Comparison of ENCODE assay signal across 15 cellular contexts in genomic region chr1:101262060-101262459, GRCh38. TPM values are rescaled to one million over a fixed set of nuclear protein-coding genes. Genes with fewer than 3 reads are reported as not detected.
DNase-seq lines count a peak whose midpoint lies in the region; ATAC-seq and TF ChIP-seq lines count a peak whose summit lies in the region.
"Had no signal": no experiment of that assay in that cellular context is flagged by ENCODE, and none has a peak within 500 bp of the region (broad histone marks: within the 10 kb centered on the region; RNA-seq: fewer than 3 reads in every experiment).

No MANE protein-coding gene starts in this region.

- H3K4ac ChIP-seq in mesenchymal stem cell (ENCODE audit: low read depth in 1 of 2, low read length in 2 of 2) = no peak overlapping the region

- DNase-seq in heart right ventricle (no peak), right atrium auricular region (ENCODE audit: low spot score) (no peak), mesenchymal stem cell (no peak), type B pancreatic cell (ENCODE audit: extremely low spot score, unreplicated experiment) (no peak), NCI-H146 treated with DMSO at 0.1 percent for 48 hours (lab: John Stamatoyannopoulos, UW; ENCODE audit: unreplicated experiment) (no peak), AG20443 (ENCODE audit: low spot score) (no peak)
- DNase-seq in activated naive CD4-positive, alpha-beta T cell treated with anti-CD3 and anti-CD28 coated beads, Interleukin-2, amount 50 U/mL, for 72 hours (ENCODE audit: low spot score in 2 of 2) = no peak
- DNase-seq: activated CD4-positive, alpha-beta T cell treated with anti-CD3 and anti-CD28 coated beads for 1 hour; effector CD4-positive, alpha-beta T cell; IMR-90; NCI-H187; NCI-H82; SJCRH30; stimulated activated CD4-positive, alpha-beta T cell treated with anti-CD3 and anti-CD28 coated beads, Interleukin-4, amount 100 ng/mL, for 4 hours had no signal

- no peak overlapping the region for H3K4me2 ChIP-seq in mesenchymal stem cell (ENCODE audit: low read length, poor library complexity, severe bottlenecking)

- no peak overlapping the region for H2AK5ac ChIP-seq in mesenchymal stem cell (ENCODE audit: low read length, severe bottlenecking)

- H3K9me3 Mint-ChIP-seq in activated naive CD4-positive, alpha-beta T cell treated with anti-CD3 and anti-CD28 coated beads, Interleukin-2, amount 50 U/mL, for 72 hours = peaks cover 0 to 11% of the 10 kb centered on the region in 2 donors
- H3K9me3 Mint-ChIP-seq in type B pancreatic cell = peaks cover 4% of the 10 kb centered on the region

- H3K36me3 ChIP-seq in heart right ventricle = no peaks in the 10 kb centered on the region
- H3K36me3 ChIP-seq in right atrium auricular region = no peaks in the 10 kb centered on the region
- no peaks in the 10 kb centered on the region for H3K36me3 ChIP-seq in mesenchymal stem cell (ENCODE audit: control insufficient read depth in 1 of 2, insufficient read depth in 2 of 2, low read depth in 1 of 2, low read length in 2 of 2)
- H3K36me3 ChIP-seq: SJCRH30 had no signal

- no peak overlapping the region for H4K8ac ChIP-seq in mesenchymal stem cell (ENCODE audit: low read length)

- H2BK5ac ChIP-seq in mesenchymal stem cell (ENCODE audit: low read depth, low read length, poor library complexity, severe bottlenecking) = no peak overlapping the region

- TF ChIP-seq CTCF in heart right ventricle (IDR thresholded peaks at IDR 0.05) (no peak), right atrium auricular region (IDR thresholded peaks at IDR 0.05) (no peak), type B pancreatic cell (conservative IDR thresholded peaks at IDR 0.05) (no peak)

- 60 to 79% methylated on average over 4 of the region's 4 CpGs for WGBS in heart right ventricle, 2 donors
- 100% methylated on average over 3 of the region's 4 CpGs for WGBS in mesenchymal stem cell

- H3K14ac ChIP-seq in mesenchymal stem cell (ENCODE audit: low read length in 2 of 2) = no peak overlapping the region

- no peak overlapping the region for H2AFZ ChIP-seq in mesenchymal stem cell (ENCODE audit: low read depth, low read length)

- no peak overlapping the region for H2BK12ac ChIP-seq in mesenchymal stem cell (ENCODE audit: low read length in 2 of 2)

- H3K9me3 ChIP-seq in heart right ventricle (no peaks in the 10 kb centered on the region), right atrium auricular region (no peaks in the 10 kb centered on the region), mesenchymal stem cell (ENCODE audit: control insufficient read depth, low read length) (no peaks in the 10 kb centered on the region)
- H3K9me3 ChIP-seq: SJCRH30 had no signal

- H2BK120ac ChIP-seq in mesenchymal stem cell (ENCODE audit: low read depth, low read length) = no peak overlapping the region

- no peaks in the 10 kb centered on the region for H3K79me1 ChIP-seq in mesenchymal stem cell (replicated peaks; ENCODE audit: low read length, poor library complexity, severe bottlenecking)

- no peak overlapping the region for H4K91ac ChIP-seq in mesenchymal stem cell (ENCODE audit: low read length)

- H3K27ac Mint-ChIP-seq in activated naive CD4-positive, alpha-beta T cell treated with anti-CD3 and anti-CD28 coated beads, Interleukin-2, amount 50 U/mL, for 72 hours = peak overlapping the region; percentile 63 to 71
- H3K27ac Mint-ChIP-seq in type B pancreatic cell = peak overlapping the region; percentile 68

- H3K4me1 ChIP-seq in heart right ventricle = peaks cover 0 to 87% (median 40%) of the 10 kb centered on the region in 9 donors
- peaks cover 0 to 15% of the 10 kb centered on the region in 2 donors for H3K4me1 ChIP-seq in right atrium auricular region
- no peaks in the 10 kb centered on the region for H3K4me1 ChIP-seq in mesenchymal stem cell (ENCODE audit: control insufficient read depth, insufficient read depth, low read depth, low read length)

- no peak overlapping the region for H2BK15ac ChIP-seq in mesenchymal stem cell (ENCODE audit: low read depth, poor library complexity, severe bottlenecking)

- H3K36me3 Mint-ChIP-seq in activated naive CD4-positive, alpha-beta T cell treated with anti-CD3 and anti-CD28 coated beads, Interleukin-2, amount 50 U/mL, for 72 hours = peaks cover 0 to 14% of the 10 kb centered on the region in 2 donors
- H3K36me3 Mint-ChIP-seq in type B pancreatic cell = no peaks in the 10 kb centered on the region

- H3K27me3 ChIP-seq in heart right ventricle = no peaks in the 10 kb centered on the region
- no peaks in the 10 kb centered on the region for H3K27me3 ChIP-seq in right atrium auricular region
- no peaks in the 10 kb centered on the region for H3K27me3 ChIP-seq in mesenchymal stem cell (ENCODE audit: control insufficient read depth in 1 of 2, insufficient read depth in 1 of 2, low read length in 2 of 2)
- H3K27me3 ChIP-seq: SJCRH30 had no signal

- no peaks in the 10 kb centered on the region for H3K27me3 Mint-ChIP-seq in type B pancreatic cell

- H3K4me3 ChIP-seq in heart right ventricle (no peak overlapping the region), right atrium auricular region (no peak overlapping the region), mesenchymal stem cell (ENCODE audit: insufficient read depth in 1 of 2, low read depth in 1 of 2, low read length in 2 of 2) (no peak overlapping the region)
- H3K4me3 ChIP-seq: SJCRH30 had no signal

- ATAC-seq in heart right ventricle = peak in 2 of 8 donors; percentile 67 to 70
- no peak for ATAC-seq in activated naive CD4-positive, alpha-beta T cell treated with anti-CD3 and anti-CD28 coated beads, Interleukin-2, amount 50 U/mL, for 72 hours
- no peak for ATAC-seq in GM18498 (IDR thresholded peaks at IDR 0.05; ENCODE audit: unreplicated experiment)

- no peak overlapping the region for H3K4me3 Mint-ChIP-seq in type B pancreatic cell

- H3K27ac ChIP-seq in heart right ventricle = peak overlapping the region in 7 of 10 donors; percentile 5 to 76 (median 66)
- H3K27ac ChIP-seq in right atrium auricular region = peak overlapping the region in 1 of 2 donors; percentile 33
- no peak overlapping the region for H3K27ac ChIP-seq in mesenchymal stem cell (ENCODE audit: low read length, poor library complexity, severe bottlenecking)
- H3K27ac ChIP-seq: SJCRH30 had no signal

- H3K23ac ChIP-seq in mesenchymal stem cell (ENCODE audit: low read length in 2 of 2) = no peak overlapping the region

- H3K18ac ChIP-seq in mesenchymal stem cell (ENCODE audit: low read depth in 1 of 2, low read length in 2 of 2) = no peak overlapping the region

- peak overlapping the region; percentile 9 for H3K9ac ChIP-seq in mesenchymal stem cell (ENCODE audit: low read length)

- intact Hi-C loops in heart right ventricle (cut with DNase I) = no loop called here

- peaks cover 37% of the 10 kb centered on the region for H3K4me1 Mint-ChIP-seq in type B pancreatic cell (ENCODE audit: unreplicated experiment)

RNA-seq across cellular contexts. Expression of gene S1PR1, which starts 25.2 kb away (rescaled TPM):
- total RNA-seq in heart right ventricle (10 to 100 TPM; 37.4 to 82.2 (median 55.2) TPM), right atrium auricular region (100 to 1,000 TPM in 1 of 2 donors, 10 to 100 TPM in 1; 92.2 to 125 TPM), type B pancreatic cell (ENCODE audit: low replicate concordance) (1.9 and 18.3 TPM in 2 replicates)
- 10 to 100 TPM; 50.3 to 51.2 TPM for polyA plus RNA-seq in heart right ventricle
- total RNA-seq in activated naive CD4-positive, alpha-beta T cell treated with anti-CD3 and anti-CD28 coated beads, Interleukin-2, amount 50 U/mL, for 72 hours = 100 to 1,000 TPM; 125 to 221 TPM
- polyA plus RNA-seq in mesenchymal stem cell (2013, experiment 1 of 2) = 3.3 TPM
- 3.9 TPM for polyA plus RNA-seq in mesenchymal stem cell (2013, experiment 2 of 2)
